15 cellular contexts compared by ENCODE assay signal in genomic region chr2:53753036-53753435, GRCh38.
"Had no signal": no experiment of that assay in that cellular context is flagged by ENCODE, and none has a peak within 500 bp of the region (broad histone marks: within the 10 kb centered on the region; RNA-seq: fewer than 3 reads in every experiment).

No MANE protein-coding gene starts in this region.

- H3K27me3 ChIP-seq: cardiac muscle cell, dorsolateral prefrontal cortex, gastrocnemius medialis, heart left ventricle, neutrophil, tibial nerve, uterus had no signal

- H3K4me3 ChIP-seq: cardiac muscle cell, dorsolateral prefrontal cortex, gastrocnemius medialis, heart left ventricle, lower lobe of right lung, tibial nerve, uterus had no signal

- H3K9me3 ChIP-seq: gastrocnemius medialis, lower lobe of right lung, neutrophil, tibial nerve, uterus had no signal

- DNase-seq: activated naive CD4-positive, alpha-beta T cell treated with Interleukin-2 at 50 U/mL for 16 hours; dorsolateral prefrontal cortex; erythroblast; gastrocnemius medialis; heart left ventricle; left colon; lower lobe of right lung; stimulated activated CD4-positive, alpha-beta T cell treated with anti-CD3 and anti-CD28 coated beads, Interleukin-1b, Interleukin-23, amount 100 ng/mL, for 48 hours; substantia nigra; SW 1271; uterus had no signal

- H3K27ac ChIP-seq: cardiac muscle cell, gastrocnemius medialis, heart left ventricle, lower lobe of right lung, neutrophil, parathyroid adenoma, tibial nerve, uterus had no signal

- H3K36me3 ChIP-seq: uterus had no signal

- H3K4me1 ChIP-seq: gastrocnemius medialis, parathyroid adenoma, uterus had no signal

- ATAC-seq: gastrocnemius medialis, heart left ventricle, left colon, lower lobe of right lung had no signal
